Comparison of ENCODE assay signal across 9 cellular contexts in the genomic region with DNA sequence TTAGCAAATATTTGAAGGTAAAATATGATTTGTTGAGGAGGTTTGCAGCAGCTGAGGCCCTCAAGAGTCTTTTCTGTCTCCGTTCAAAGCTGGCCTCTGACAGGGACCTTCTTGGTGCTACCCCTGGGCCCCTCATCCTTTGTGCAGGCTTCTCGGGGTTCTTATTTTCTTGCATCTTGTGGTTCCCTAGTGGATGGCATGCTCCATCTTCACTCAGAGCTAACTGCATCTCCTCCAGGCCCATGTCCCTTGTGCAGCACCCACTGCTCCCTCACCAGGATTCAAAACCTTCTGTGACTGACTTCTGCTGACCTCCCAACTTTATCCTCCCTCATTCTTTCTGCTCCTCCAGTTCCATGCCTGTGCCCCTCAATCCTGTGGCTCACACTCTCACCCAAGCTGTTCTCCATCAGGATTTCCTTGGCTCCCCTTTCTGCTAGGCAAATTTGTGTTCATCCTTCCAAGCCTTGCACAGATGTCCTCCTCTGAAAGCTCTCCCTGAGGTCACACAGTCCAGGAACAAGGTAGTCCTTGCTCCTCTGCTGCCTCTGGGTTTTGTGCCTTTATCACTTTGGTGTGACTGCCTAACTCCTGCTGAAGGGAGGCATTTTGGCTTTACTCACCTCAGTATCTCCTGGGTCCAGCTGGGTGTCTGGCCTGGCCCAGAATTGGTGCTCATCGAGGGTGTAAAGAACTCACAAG. TPM values are rescaled to one million over a fixed set of nuclear protein-coding genes. Genes with fewer than 3 reads are reported as not detected.
"Had no signal": no experiment of that assay in that cellular context is flagged by ENCODE, and none has a peak within 500 bp of the region (broad histone marks: within the 10 kb centered on the region; RNA-seq: fewer than 3 reads in every experiment).

No MANE protein-coding gene starts in this region.

RNA-seq across cellular contexts. Expression of a gene that starts 25.5 kb away (rescaled TPM):
- total RNA-seq: activated CD4-positive, alpha-beta memory T cell treated with anti-CD3 and anti-CD28 coated beads, Interleukin-2, amount 10 ng/mL, durations not matched to agents 7 days and 5 days; activated CD8-positive, alpha-beta memory T cell treated with anti-CD3 and anti-CD28 coated beads for 36 hours; activated T-cell treated with anti-CD3 and anti-CD28 coated beads, Interleukin-2, amount 50 U/mL, for 4 hours; bronchial epithelial cell; MCF 10A; RPMI7951; SJCRH30; T-helper 1 cell treated with Interleukin-12 subunit alpha and Interleukin-12 subunit beta and Interleukin-4 antibody, amounts not matched to agents 30 ng/mL and 1 ng/mL, for 36 hours; T-helper 2 cell treated with Interferon-gamma antibody and Interleukin-4, amounts not matched to agents 100 ng/mL and 5 ng/mL, for 36 hours had no signal
